In genomic region chr14:23460960-23461359, GRCh38 we compare ENCODE assay signal across 1 cellular context.
A peak's percentile ranks its signal among the peaks of the same experiment; 100 is the strongest.
TF ChIP-seq lines count a peak whose summit lies in the region.

No MANE protein-coding gene starts in this region.

TF ChIP-seq in HepG2, 621 proteins besides CTCF, POLR2A, EP300 and RAD21:
- TF ChIP-seq CREB1 (IDR thresholded peaks at IDR 0.05) (peak; percentile 59), CREB1 (CRISPR knock-in tag; IDR thresholded peaks at IDR 0.05) (no peak), RXRB (CRISPR knock-in tag; IDR thresholded peaks at IDR 0.05; ENCODE audit: borderline replicate concordance) (no peak), ZNF607 (CRISPR knock-in tag; IDR thresholded peaks at IDR 0.05; ENCODE audit: borderline replicate concordance) (no peak), THRA (CRISPR knock-in tag; IDR thresholded peaks at IDR 0.05; ENCODE audit: borderline replicate concordance) (no peak), FOXP1 (IDR thresholded peaks at IDR 0.05) (no peak), FOXP1 (CRISPR knock-in tag; IDR thresholded peaks at IDR 0.05) (no peak)
- TF ChIP-seq, protein P1, sequence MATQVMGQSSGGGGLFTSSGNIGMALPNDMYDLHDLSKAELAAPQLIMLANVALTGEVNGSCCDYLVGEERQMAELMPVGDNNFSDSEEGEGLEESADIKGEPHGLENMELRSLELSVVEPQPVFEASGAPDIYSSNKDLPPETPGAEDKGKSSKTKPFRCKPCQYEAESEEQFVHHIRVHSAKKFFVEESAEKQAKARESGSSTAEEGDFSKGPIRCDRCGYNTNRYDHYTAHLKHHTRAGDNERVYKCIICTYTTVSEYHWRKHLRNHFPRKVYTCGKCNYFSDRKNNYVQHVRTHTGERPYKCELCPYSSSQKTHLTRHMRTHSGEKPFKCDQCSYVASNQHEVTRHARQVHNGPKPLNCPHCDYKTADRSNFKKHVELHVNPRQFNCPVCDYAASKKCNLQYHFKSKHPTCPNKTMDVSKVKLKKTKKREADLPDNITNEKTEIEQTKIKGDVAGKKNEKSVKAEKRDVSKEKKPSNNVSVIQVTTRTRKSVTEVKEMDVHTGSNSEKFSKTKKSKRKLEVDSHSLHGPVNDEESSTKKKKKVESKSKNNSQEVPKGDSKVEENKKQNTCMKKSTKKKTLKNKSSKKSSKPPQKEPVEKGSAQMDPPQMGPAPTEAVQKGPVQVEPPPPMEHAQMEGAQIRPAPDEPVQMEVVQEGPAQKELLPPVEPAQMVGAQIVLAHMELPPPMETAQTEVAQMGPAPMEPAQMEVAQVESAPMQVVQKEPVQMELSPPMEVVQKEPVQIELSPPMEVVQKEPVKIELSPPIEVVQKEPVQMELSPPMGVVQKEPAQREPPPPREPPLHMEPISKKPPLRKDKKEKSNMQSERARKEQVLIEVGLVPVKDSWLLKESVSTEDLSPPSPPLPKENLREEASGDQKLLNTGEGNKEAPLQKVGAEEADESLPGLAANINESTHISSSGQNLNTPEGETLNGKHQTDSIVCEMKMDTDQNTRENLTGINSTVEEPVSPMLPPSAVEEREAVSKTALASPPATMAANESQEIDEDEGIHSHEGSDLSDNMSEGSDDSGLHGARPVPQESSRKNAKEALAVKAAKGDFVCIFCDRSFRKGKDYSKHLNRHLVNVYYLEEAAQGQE (IDR thresholded peaks at IDR 0.05; ENCODE audit: borderline replicate concordance in 1 of 2, low read depth in 1 of 2, low read length in 2 of 2), result no peak
